In the genomic region with DNA sequence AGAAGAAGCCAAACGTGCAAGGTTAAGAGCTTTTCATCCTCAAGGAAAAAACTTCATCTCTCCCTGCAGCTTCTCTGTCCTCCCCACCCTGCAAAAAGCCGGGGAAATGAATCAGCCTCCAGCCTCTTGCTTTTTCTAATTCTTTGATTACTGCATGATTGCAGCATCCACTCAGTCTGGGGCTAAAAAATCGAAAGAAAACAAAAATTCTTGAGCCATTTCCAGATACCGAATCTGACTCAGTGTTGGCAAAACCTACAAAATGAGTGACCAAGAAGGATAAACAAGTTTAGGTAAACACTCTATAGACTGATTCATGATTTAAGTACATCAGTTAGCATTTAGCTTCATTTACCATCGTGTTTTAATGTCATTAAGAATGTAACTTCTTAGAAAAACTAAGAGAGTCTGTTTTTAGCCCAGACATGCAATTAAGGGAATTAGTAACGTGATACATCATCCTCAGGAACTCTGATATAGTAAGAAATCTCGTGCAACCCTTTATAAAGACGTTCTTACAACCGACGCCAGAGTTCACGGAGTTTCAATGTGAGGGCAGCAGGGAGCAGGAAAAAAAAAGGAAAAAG, we compare ENCODE assay signal across 14 cellular contexts.
DNase-seq lines count a peak whose midpoint lies in the region; ATAC-seq and TF ChIP-seq lines count a peak whose summit lies in the region.
"Had no signal": no experiment of that assay in that cellular context is flagged by ENCODE, and none has a peak within 500 bp of the region (broad histone marks: within the 10 kb centered on the region; RNA-seq: fewer than 3 reads in every experiment).

No MANE protein-coding gene starts in this region.

- no peaks in the 10 kb centered on the region for H3K36me3 Mint-ChIP-seq in CD14-positive monocyte

- H3K9me3 ChIP-seq in AG04450 (ENCODE audit: control insufficient read depth, insufficient read depth, low read length), result no peaks in the 10 kb centered on the region; the same call in 1 of the 2 replicates
- no peaks in the 10 kb centered on the region for H3K9me3 ChIP-seq in mesenchymal stem cell (ENCODE audit: control insufficient read depth, low read length)
- H3K9me3 ChIP-seq: BLaER1 treated with 17β-estradiol and CSF1 and Interleukin-3, amounts not matched to agents 10 nM and 100 nM had no signal

- no peaks in the 10 kb centered on the region for H3K4me1 Mint-ChIP-seq in CD14-positive monocyte
- H3K4me1 Mint-ChIP-seq: activated CD4-positive, alpha-beta T cell treated with anti-CD3 and anti-CD28 coated beads, Interleukin-2, amount 10 ng/mL, durations not matched to agents 24 days and 14 days; central memory CD8-positive, alpha-beta T cell had no signal

- ATAC-seq in HG03039 (IDR thresholded peaks at IDR 0.05; ENCODE audit: unreplicated experiment), result no peak

- CTCF ChIA-PET in AG04450 (lab: Charles Lee), result interaction anchor here (0.5 to 1.6 kb wide), 6 partner anchors 18 to 401 kb away, joined by 3 to 10 read pairs (median 4); no protein-coding TSS in a partner anchor

- peak; percentile 94 for DNase-seq in AG04450 (ENCODE audit: low read depth, low spot score)
- DNase-seq in HS-5 (ENCODE audit: low read depth), result peak; percentile 38
- peak; percentile 67 to 88 for DNase-seq in cardiac fibroblast (ENCODE audit: low read depth in 2 of 2)
- DNase-seq in mesenchymal stem cell, result peak; percentile 97
- DNase-seq in glomerular visceral epithelial cell (ENCODE audit: extremely low spot score), result no peak
- no peak for DNase-seq in cortex of kidney (lab: John Stamatoyannopoulos, UW)
- DNase-seq in CD14-positive monocyte (ENCODE audit: low spot score), result no peak
- DNase-seq: activated CD4-positive, alpha-beta T cell treated with anti-CD3 and anti-CD28 coated beads, Interleukin-2, amount 10 ng/mL, durations not matched to agents 24 days and 14 days; left cardiac atrium; T-helper 1 cell had no signal

- POLR2A ChIA-PET in AG04450 (lab: Yijun Ruan, JAX), result interaction anchor here (0.6 to 3.4 kb wide), 25 partner anchors 18 to 298 kb away, joined by 3 to 24 read pairs (median 5); a partner anchor contains a TSS

- peak overlapping the region; percentile 70 for H3K9ac ChIP-seq in mesenchymal stem cell (ENCODE audit: low read length)
- H3K9ac ChIP-seq: BLaER1 treated with 17β-estradiol and CSF1 and Interleukin-3, amounts not matched to agents 10 nM and 100 nM had no signal

- peak overlapping the region; percentile 99 for H3K27ac ChIP-seq in AG04450 (ENCODE audit: low read depth, low read length)
- H3K27ac ChIP-seq in mesenchymal stem cell (ENCODE audit: low read length, poor library complexity, severe bottlenecking), result no peak overlapping the region
- H3K27ac ChIP-seq: BLaER1 treated with 17β-estradiol and CSF1 and Interleukin-3, amounts not matched to agents 10 nM and 100 nM had no signal

- no peak overlapping the region for H3K4me2 ChIP-seq in mesenchymal stem cell (ENCODE audit: low read length, poor library complexity, severe bottlenecking)
- H3K4me2 ChIP-seq: BLaER1 treated with 17β-estradiol and CSF1 and Interleukin-3, amounts not matched to agents 10 nM and 100 nM had no signal

- H3K4ac ChIP-seq in mesenchymal stem cell (ENCODE audit: low read depth in 1 of 2, low read length in 2 of 2), result no peak overlapping the region

- H4K8ac ChIP-seq in mesenchymal stem cell (ENCODE audit: low read length), result no peak overlapping the region

- H4K91ac ChIP-seq in mesenchymal stem cell (ENCODE audit: low read length), result no peak overlapping the region

- no peak overlapping the region for H2BK120ac ChIP-seq in mesenchymal stem cell (ENCODE audit: low read depth, low read length)

- H3K27ac Mint-ChIP-seq in CD14-positive monocyte, result no peak overlapping the region
- H3K27ac Mint-ChIP-seq: activated CD4-positive, alpha-beta T cell treated with anti-CD3 and anti-CD28 coated beads, Interleukin-2, amount 10 ng/mL, durations not matched to agents 24 days and 14 days; activated T-helper 1 cell treated with anti-CD3 and anti-CD28 coated beads, Interleukin-12 subunit alpha, Interleukin-12 subunit beta, Interleukin-2, Interleukin-4 antibody, amounts not matched to agents 30 ng/mL and 10 ng/mL and 1 ng/mL, durations not matched to agents 14 hours and 24 hours and 36 hours had no signal

- H2AK5ac ChIP-seq in mesenchymal stem cell (ENCODE audit: low read length, severe bottlenecking), result no peak overlapping the region

- H3K4me3 ChIP-seq in AG04450 (ENCODE audit: low read depth, low read length) (peak overlapping the region; percentile 80), cardiac fibroblast (replicated peaks in 1 of 2; ENCODE audit: low read depth in 2 of 2, low read length in 2 of 2) (peak overlapping the region in 1 of 2 donors; percentile 22), mesenchymal stem cell (ENCODE audit: insufficient read depth in 1 of 2, low read depth in 1 of 2, low read length in 2 of 2) (peak overlapping the region in 1 of 2 experiments; percentile 65)
- H3K4me3 ChIP-seq: BLaER1 treated with 17β-estradiol and CSF1 and Interleukin-3, amounts not matched to agents 10 nM and 100 nM had no signal

- H3K18ac ChIP-seq in mesenchymal stem cell (ENCODE audit: low read depth in 1 of 2, low read length in 2 of 2), result peak overlapping the region; percentile 44 to 80

- H3K79me1 ChIP-seq in mesenchymal stem cell (replicated peaks; ENCODE audit: low read length, poor library complexity, severe bottlenecking), result no peaks in the 10 kb centered on the region

- H2BK5ac ChIP-seq in mesenchymal stem cell (ENCODE audit: low read depth, low read length, poor library complexity, severe bottlenecking), result no peak overlapping the region

- no peak overlapping the region for H2AFZ ChIP-seq in mesenchymal stem cell (ENCODE audit: low read depth, low read length)

- H3K27me3 Mint-ChIP-seq in CD14-positive monocyte (ENCODE audit: low read depth in 3 of 3), result peaks cover 6 to 23% (median 20%) of the 10 kb centered on the region in 3 donors

- TF ChIP-seq CTCF in AG04450 (IDR thresholded peaks at IDR 0.05; ENCODE audit: low read depth, low read length), result peak; percentile 24; the same call in 1 of the 2 replicates
- no peak for TF ChIP-seq CTCF in cardiac fibroblast (IDR thresholded peaks at IDR 0.05; ENCODE audit: low read depth, low read length)
- TF ChIP-seq CTCF in CD14-positive monocyte (IDR thresholded peaks at IDR 0.05), result no peak

- no peak overlapping the region for H3K4me3 Mint-ChIP-seq in CD14-positive monocyte
- H3K4me3 Mint-ChIP-seq: activated CD4-positive, alpha-beta T cell treated with anti-CD3 and anti-CD28 coated beads, Interleukin-2, amount 10 ng/mL, durations not matched to agents 24 days and 14 days; activated T-helper 1 cell treated with anti-CD3 and anti-CD28 coated beads, Interleukin-12 subunit alpha, Interleukin-12 subunit beta, Interleukin-2, Interleukin-4 antibody, amounts not matched to agents 30 ng/mL and 10 ng/mL and 1 ng/mL, durations not matched to agents 14 hours and 24 hours and 36 hours; central memory CD8-positive, alpha-beta T cell had no signal

- WGBS in mesenchymal stem cell, result 9% methylated on average over 8 of the region's 11 CpGs

- H2BK12ac ChIP-seq in mesenchymal stem cell (ENCODE audit: low read length in 2 of 2), result no peak overlapping the region

- H3K36me3 ChIP-seq in mesenchymal stem cell (ENCODE audit: control insufficient read depth in 1 of 2, insufficient read depth in 2 of 2, low read depth in 1 of 2, low read length in 2 of 2), result no peaks in the 10 kb centered on the region
- H3K36me3 ChIP-seq: BLaER1 treated with 17β-estradiol and CSF1 and Interleukin-3, amounts not matched to agents 10 nM and 100 nM had no signal

- H3K23ac ChIP-seq in mesenchymal stem cell (ENCODE audit: low read length in 2 of 2), result no peak overlapping the region

- no peak overlapping the region for H3K14ac ChIP-seq in mesenchymal stem cell (ENCODE audit: low read length in 2 of 2)

- H3K27me3 ChIP-seq in AG04450 (ENCODE audit: control insufficient read depth, insufficient read depth, low read length) (no peaks in the 10 kb centered on the region), mesenchymal stem cell (ENCODE audit: control insufficient read depth in 1 of 2, insufficient read depth in 1 of 2, low read length in 2 of 2) (peaks cover 0 to 61% of the 10 kb centered on the region in 2 experiments)

- no peaks in the 10 kb centered on the region for H3K4me1 ChIP-seq in mesenchymal stem cell (ENCODE audit: control insufficient read depth, insufficient read depth, low read depth, low read length)
- H3K4me1 ChIP-seq: BLaER1 treated with 17β-estradiol and CSF1 and Interleukin-3, amounts not matched to agents 10 nM and 100 nM had no signal

- no peak overlapping the region for H2BK15ac ChIP-seq in mesenchymal stem cell (ENCODE audit: low read depth, poor library complexity, severe bottlenecking)

- H3K9me3 Mint-ChIP-seq in CD14-positive monocyte, result peaks cover 0 to 1% (median 0%) of the 10 kb centered on the region in 7 donors
- H3K9me3 Mint-ChIP-seq: activated CD4-positive, alpha-beta T cell treated with anti-CD3 and anti-CD28 coated beads, Interleukin-2, amount 10 ng/mL, durations not matched to agents 24 days and 14 days; activated T-helper 1 cell treated with anti-CD3 and anti-CD28 coated beads, Interleukin-12 subunit alpha, Interleukin-12 subunit beta, Interleukin-2, Interleukin-4 antibody, amounts not matched to agents 30 ng/mL and 10 ng/mL and 1 ng/mL, durations not matched to agents 14 hours and 24 hours and 36 hours; central memory CD8-positive, alpha-beta T cell had no signal

- intact Hi-C loops in CD14-positive monocyte (cut with micrococcal nuclease), result no loop called here

Comparison
In these comparisons a context has a peak if more than half of its experiments do, and no peak if none do; other contexts are left out.
1. DNase-seq: peak in AG04450 (single experiment), HS-5 (single experiment), cardiac fibroblast (2 of 2) and mesenchymal stem cell (single experiment); none in glomerular visceral epithelial cell (single experiment), cortex of kidney (single experiment) and CD14-positive monocyte (single experiment).